16 cellular contexts compared by ENCODE assay signal in genomic region chr20:19026901-19027644, GRCh38.
DNase-seq lines count a peak whose midpoint lies in the region; ATAC-seq and TF ChIP-seq lines count a peak whose summit lies in the region.
"Had no signal": no experiment of that assay in that cellular context is flagged by ENCODE, and none has a peak within 500 bp of the region (broad histone marks: within the 10 kb centered on the region; RNA-seq: fewer than 3 reads in every experiment).

No MANE protein-coding gene starts in this region.

- no peaks in the 10 kb centered on the region for H3K4me1 ChIP-seq in CD8-positive, alpha-beta T cell (ENCODE audit: insufficient read depth, low read length)
- H3K4me1 ChIP-seq in trophoblast cell (ENCODE audit: control insufficient read depth in 1 of 2, insufficient read depth in 2 of 2, low read length in 2 of 2), result no peaks in the 10 kb centered on the region

- H3K27ac Mint-ChIP-seq in stimulated activated effector memory CD8-positive, alpha-beta T cell treated with anti-CD3 and anti-CD28 coated beads, Interleukin-12 subunit alpha, Interleukin-12 subunit beta, amount 100 ng/mL, for 72 hours, result no peak overlapping the region
- H3K27ac Mint-ChIP-seq in CD8-positive, alpha-beta T cell, result no peak overlapping the region
- H3K27ac Mint-ChIP-seq: activated CD8-positive, alpha-beta T cell treated with anti-CD3 and anti-CD28 coated beads, Interleukin-2, amount 10 ng/mL, durations not matched to agents 7 days and 5 days had no signal

- no peak for TF ChIP-seq CTCF in CD8-positive, alpha-beta T cell (IDR thresholded peaks at IDR 0.05)

- no peak overlapping the region for H3K14ac ChIP-seq in trophoblast cell (ENCODE audit: low read length)

- H3K36me3 ChIP-seq in CD8-positive, alpha-beta T cell (ENCODE audit: insufficient read depth, low read length), result no peaks in the 10 kb centered on the region
- H3K36me3 ChIP-seq in trophoblast cell (ENCODE audit: control insufficient read depth in 1 of 2, insufficient read depth in 2 of 2, low read length in 2 of 2), result no peaks in the 10 kb centered on the region
- H3K36me3 ChIP-seq: adrenal gland had no signal

- H3K9me3 Mint-ChIP-seq in stimulated activated effector memory CD8-positive, alpha-beta T cell treated with anti-CD3 and anti-CD28 coated beads, Interleukin-12 subunit alpha, Interleukin-12 subunit beta, amount 100 ng/mL, for 72 hours, result no peaks in the 10 kb centered on the region
- peaks cover 3% of the 10 kb centered on the region for H3K9me3 Mint-ChIP-seq in CD8-positive, alpha-beta T cell

- H3K36me3 Mint-ChIP-seq in stimulated activated effector memory CD8-positive, alpha-beta T cell treated with anti-CD3 and anti-CD28 coated beads, Interleukin-12 subunit alpha, Interleukin-12 subunit beta, amount 100 ng/mL, for 72 hours, result no peaks in the 10 kb centered on the region
- H3K36me3 Mint-ChIP-seq in CD8-positive, alpha-beta T cell, result no peaks in the 10 kb centered on the region

- no peak overlapping the region for H2BK5ac ChIP-seq in trophoblast cell (ENCODE audit: low read depth, low read length, poor library complexity)

- H3K9ac ChIP-seq in trophoblast cell (ENCODE audit: low read length), result no peak overlapping the region

- no peak overlapping the region for H3K4me2 ChIP-seq in trophoblast cell (ENCODE audit: low read length)

- H2AFZ ChIP-seq in trophoblast cell (ENCODE audit: insufficient read depth, low read length, poor library complexity), result no peak overlapping the region

- no peak overlapping the region for H2AK5ac ChIP-seq in trophoblast cell (ENCODE audit: low read length)

- H3K27me3 ChIP-seq in CD8-positive, alpha-beta T cell (ENCODE audit: insufficient read depth, low read length), result no peaks in the 10 kb centered on the region
- no peaks in the 10 kb centered on the region for H3K27me3 ChIP-seq in trophoblast cell (ENCODE audit: insufficient read depth, low read length)
- H3K27me3 ChIP-seq: adrenal gland had no signal

- no peak overlapping the region for H4K91ac ChIP-seq in trophoblast cell (ENCODE audit: low read depth, low read length)

- no peaks in the 10 kb centered on the region for H3K79me2 ChIP-seq in trophoblast cell (ENCODE audit: control insufficient read depth, insufficient read depth, low read length, poor library complexity)

- no peak overlapping the region for H2BK120ac ChIP-seq in trophoblast cell (ENCODE audit: insufficient read depth, low read length, poor library complexity)

- peaks cover 3% of the 10 kb centered on the region for H3K27me3 Mint-ChIP-seq in CD8-positive, alpha-beta T cell (ENCODE audit: low read depth)

- no peak overlapping the region for H3K18ac ChIP-seq in trophoblast cell (ENCODE audit: low read length)

- no peak overlapping the region for H3K4ac ChIP-seq in trophoblast cell (ENCODE audit: low read depth, low read length)

- H3K4me1 Mint-ChIP-seq in stimulated activated effector memory CD8-positive, alpha-beta T cell treated with anti-CD3 and anti-CD28 coated beads, Interleukin-12 subunit alpha, Interleukin-12 subunit beta, amount 100 ng/mL, for 72 hours, result no peaks in the 10 kb centered on the region
- H3K4me1 Mint-ChIP-seq in CD8-positive, alpha-beta T cell (ENCODE audit: low read depth), result no peaks in the 10 kb centered on the region

- no CpG with 5 or more reads among the region's 11 CpGs for WGBS in trophoblast cell (ENCODE audit: extremely low coverage, insufficient coverage, insufficient read length)

- no peaks in the 10 kb centered on the region for H3K9me3 ChIP-seq in CD8-positive, alpha-beta T cell (ENCODE audit: low read length)
- H3K9me3 ChIP-seq in trophoblast cell (ENCODE audit: insufficient read depth, low read depth, low read length), result peaks cover 3% of the 10 kb centered on the region
- H3K9me3 ChIP-seq: adrenal gland had no signal

- POLR2A ChIA-PET in CD8-positive, alpha-beta T cell (lab: Charles Lee), result no interaction called here

- H3K79me1 ChIP-seq in trophoblast cell (ENCODE audit: low read length), result no peaks in the 10 kb centered on the region

- no peak overlapping the region for H3K23ac ChIP-seq in trophoblast cell (ENCODE audit: low read length)

- no peak overlapping the region for H4K8ac ChIP-seq in trophoblast cell (ENCODE audit: low read depth, low read length)

- H3K27ac ChIP-seq in CD8-positive, alpha-beta T cell (ENCODE audit: low read depth, low read length), result no peak overlapping the region
- no peak overlapping the region for H3K27ac ChIP-seq in trophoblast cell (ENCODE audit: low read depth, low read length)

- CTCF ChIA-PET in CD8-positive, alpha-beta T cell (lab: Charles Lee), result no interaction called here

- ATAC-seq in left ventricle myocardium superior, result peak; percentile 48
- ATAC-seq in stimulated activated effector memory CD8-positive, alpha-beta T cell treated with anti-CD3 and anti-CD28 coated beads, Interleukin-12 subunit alpha, Interleukin-12 subunit beta, amount 100 ng/mL, for 72 hours, result peak; percentile 8
- ATAC-seq in CD8-positive, alpha-beta T cell, result no peak
- ATAC-seq in GM18511 (IDR thresholded peaks at IDR 0.05; ENCODE audit: unreplicated experiment), result no peak
- ATAC-seq: activated CD8-positive, alpha-beta T cell treated with anti-CD3 and anti-CD28 coated beads, Interleukin-2, amount 10 ng/mL, durations not matched to agents 7 days and 5 days had no signal

- DNase-seq in NCI-H510A (lab: John Stamatoyannopoulos, UW) (peak; percentile 33), NCI-H510A treated with DMSO at 0.1 percent for 48 hours (lab: John Stamatoyannopoulos, UW) (no peak), NCI-H69 (lab: John Stamatoyannopoulos, UW) (peak; percentile 46), left ventricle myocardium superior (no peak), trophoblast cell (no peak)
- no peak for DNase-seq in stimulated activated effector memory CD8-positive, alpha-beta T cell treated with anti-CD3 and anti-CD28 coated beads, Interleukin-12 subunit alpha, Interleukin-12 subunit beta, amount 100 ng/mL, for 72 hours (ENCODE audit: low spot score in 2 of 2)
- DNase-seq in CD8-positive, alpha-beta T cell, result no peak
- DNase-seq: activated CD8-positive, alpha-beta T cell treated with anti-CD3 and anti-CD28 coated beads, Interleukin-2, amount 10 ng/mL, durations not matched to agents 7 days and 5 days; central memory CD4-positive, alpha-beta T cell; foreskin melanocyte; NCI-H2227 treated with DMSO at 0.1 percent for 48 hours; occipital lobe; small intestine; stimulated activated naive CD4-positive, alpha-beta T cell had no signal

- H3K4me3 Mint-ChIP-seq in stimulated activated effector memory CD8-positive, alpha-beta T cell treated with anti-CD3 and anti-CD28 coated beads, Interleukin-12 subunit alpha, Interleukin-12 subunit beta, amount 100 ng/mL, for 72 hours, result no peak overlapping the region
- H3K4me3 Mint-ChIP-seq in CD8-positive, alpha-beta T cell, result no peak overlapping the region
- H3K4me3 Mint-ChIP-seq: activated CD8-positive, alpha-beta T cell treated with anti-CD3 and anti-CD28 coated beads, Interleukin-2, amount 10 ng/mL, durations not matched to agents 7 days and 5 days had no signal

- H3K4me3 ChIP-seq in CD8-positive, alpha-beta T cell (ENCODE audit: low read depth, low read length), result no peak overlapping the region
- no peak overlapping the region for H3K4me3 ChIP-seq in trophoblast cell (ENCODE audit: low read depth, low read length)
- H3K4me3 ChIP-seq: adrenal gland had no signal

- intact Hi-C loops in left ventricle myocardium superior (cut with micrococcal nuclease), result no loop called here
- intact Hi-C loops in CD8-positive, alpha-beta T cell (cut with DNase I, micrococcal nuclease), result no loop called here

- no peak overlapping the region for H4K12ac ChIP-seq in trophoblast cell (ENCODE audit: low read depth, low read length)

- no peak overlapping the region for H2BK12ac ChIP-seq in trophoblast cell (ENCODE audit: low read length)

Comparison
In these comparisons a context has a peak if more than half of its experiments do, and no peak if none do; other contexts are left out.
1. DNase-seq: peak in NCI-H510A (single experiment) and NCI-H69 (single experiment); none in NCI-H510A treated with DMSO at 0.1 percent for 48 hours (single experiment), left ventricle myocardium superior (single experiment), stimulated activated effector memory CD8-positive, alpha-beta T cell treated with anti-CD3 and anti-CD28 coated beads, Interleukin-12 subunit alpha, Interleukin-12 subunit beta, amount 100 ng/mL, for 72 hours (0 of 2), CD8-positive, alpha-beta T cell (0 of 7) and trophoblast cell (0 of 2).
2. ATAC-seq: peak in left ventricle myocardium superior (single experiment) and stimulated activated effector memory CD8-positive, alpha-beta T cell treated with anti-CD3 and anti-CD28 coated beads, Interleukin-12 subunit alpha, Interleukin-12 subunit beta, amount 100 ng/mL, for 72 hours (single experiment); none in CD8-positive, alpha-beta T cell (single experiment) and GM18511 (single experiment).